21 cellular contexts compared by ENCODE assay signal in genomic region chr10:70125918-70126590, GRCh38. TPM values are rescaled to one million over a fixed set of nuclear protein-coding genes. Genes with fewer than 3 reads are reported as not detected.
DNase-seq lines count a peak whose midpoint lies in the region; ATAC-seq and TF ChIP-seq lines count a peak whose summit lies in the region.
"Had no signal": no experiment of that assay in that cellular context is flagged by ENCODE, and none has a peak within 500 bp of the region (broad histone marks: within the 10 kb centered on the region; RNA-seq: fewer than 3 reads in every experiment).

No MANE protein-coding gene starts in this region.

- TF ChIP-seq CTCF in NB4 (IDR thresholded peaks at IDR 0.05; ENCODE audit: low read depth, low read length) = no peak
- TF ChIP-seq CTCF in activated CD8-positive, alpha-beta T cell treated with anti-CD3 and anti-CD28 coated beads for 36 hours (IDR thresholded peaks at IDR 0.05) = no peak

- peak overlapping the region in 2 of 5 donors; percentile 10 for H3K9ac ChIP-seq in subcutaneous abdominal adipose tissue (ENCODE audit: low read length in 5 of 5)

- no peak overlapping the region for H3K4me3 Mint-ChIP-seq in activated CD8-positive, alpha-beta T cell treated with anti-CD3 and anti-CD28 coated beads for 36 hours
- H3K4me3 Mint-ChIP-seq: activated T-helper 17 cell treated with anti-CD3 and anti-CD28 coated beads, Interleukin-2, amount 50 U/mL, for 72 hours; B cell; dendritic cell treated with granulocyte-macrophage colony-stimulating factor and Interleukin-4, amounts not matched to agents 40 ng/mL and 50 ng/mL, for 4 days; stimulated activated naive CD8-positive, alpha-beta T cell treated with anti-CD3 and anti-CD28 coated beads, Interleukin-15, amount 100 ng/mL, for 72 hours had no signal

- POLR2A ChIA-PET in activated CD8-positive, alpha-beta T cell treated with anti-CD3 and anti-CD28 coated beads for 36 hours (lab: Charles Lee) = interaction anchor here (1.3 to 1.7 kb wide), 2 partner anchors 10 to 20 kb away, joined by 3 to 5 read pairs; no protein-coding TSS in a partner anchor

- no peak overlapping the region for H3K27ac Mint-ChIP-seq in activated CD8-positive, alpha-beta T cell treated with anti-CD3 and anti-CD28 coated beads for 36 hours
- H3K27ac Mint-ChIP-seq: activated T-helper 17 cell treated with anti-CD3 and anti-CD28 coated beads, Interleukin-2, amount 50 U/mL, for 72 hours; B cell; dendritic cell treated with granulocyte-macrophage colony-stimulating factor and Interleukin-4, amounts not matched to agents 40 ng/mL and 50 ng/mL, for 4 days had no signal

- no peaks in the 10 kb centered on the region for H3K27me3 Mint-ChIP-seq in activated CD8-positive, alpha-beta T cell treated with anti-CD3 and anti-CD28 coated beads for 36 hours
- H3K27me3 Mint-ChIP-seq: activated T-helper 17 cell treated with anti-CD3 and anti-CD28 coated beads, Interleukin-2, amount 50 U/mL, for 72 hours; B cell; dendritic cell treated with granulocyte-macrophage colony-stimulating factor and Interleukin-4, amounts not matched to agents 40 ng/mL and 50 ng/mL, for 4 days; stimulated activated naive CD8-positive, alpha-beta T cell treated with anti-CD3 and anti-CD28 coated beads, Interleukin-15, amount 100 ng/mL, for 72 hours had no signal

- intact Hi-C loops in activated CD8-positive, alpha-beta T cell treated with anti-CD3 and anti-CD28 coated beads for 36 hours (cut with micrococcal nuclease) = no loop called here

- no peaks in the 10 kb centered on the region for H3K9me3 Mint-ChIP-seq in activated CD8-positive, alpha-beta T cell treated with anti-CD3 and anti-CD28 coated beads for 36 hours
- H3K9me3 Mint-ChIP-seq: activated T-helper 17 cell treated with anti-CD3 and anti-CD28 coated beads, Interleukin-2, amount 50 U/mL, for 72 hours; stimulated activated naive CD8-positive, alpha-beta T cell treated with anti-CD3 and anti-CD28 coated beads, Interleukin-15, amount 100 ng/mL, for 72 hours had no signal

- peaks cover 4% of the 10 kb centered on the region for H3K36me3 Mint-ChIP-seq in activated CD8-positive, alpha-beta T cell treated with anti-CD3 and anti-CD28 coated beads for 36 hours (ENCODE audit: low read depth)

- ATAC-seq in activated CD8-positive, alpha-beta T cell treated with anti-CD3 and anti-CD28 coated beads for 36 hours = peak; percentile 37
- ATAC-seq: activated T-helper 17 cell treated with anti-CD3 and anti-CD28 coated beads, Interleukin-2, amount 50 U/mL, for 72 hours; stimulated activated naive CD8-positive, alpha-beta T cell treated with anti-CD3 and anti-CD28 coated beads, Interleukin-15, amount 100 ng/mL, for 72 hours had no signal

- no peaks in the 10 kb centered on the region for H3K9me3 ChIP-seq in subcutaneous abdominal adipose tissue (ENCODE audit: control insufficient read depth in 5 of 5, low read length in 5 of 5)
- H3K9me3 ChIP-seq: upper lobe of left lung had no signal

- peak overlapping the region; percentile 98 for H3K27ac ChIP-seq in subcutaneous abdominal adipose tissue (ENCODE audit: low read depth, low read length)
- H3K27ac ChIP-seq: brain microvascular endothelial cell, hepatocyte, upper lobe of left lung had no signal

- H3K4me1 Mint-ChIP-seq in activated CD8-positive, alpha-beta T cell treated with anti-CD3 and anti-CD28 coated beads for 36 hours (ENCODE audit: low read depth) = peaks cover 5% of the 10 kb centered on the region
- H3K4me1 Mint-ChIP-seq: activated T-helper 17 cell treated with anti-CD3 and anti-CD28 coated beads, Interleukin-2, amount 50 U/mL, for 72 hours had no signal

- DNase-seq in SKM-1 treated with dmso at 0.1 percent for 144 hours (lab: John Stamatoyannopoulos, UW; ENCODE audit: unreplicated experiment) (peak; percentile 34), SKM-1 (lab: John Stamatoyannopoulos, UW; ENCODE audit: unreplicated experiment) (no peak), NB4 (ENCODE audit: low read depth) (peak; percentile 83), DMS53 (lab: John Stamatoyannopoulos, UW) (no peak), anterior cingulate cortex (lab: John Stamatoyannopoulos, UW) (no peak), GM19238 (ENCODE audit: insufficient read length, low spot score) (no peak)
- DNase-seq in activated CD8-positive, alpha-beta T cell treated with anti-CD3 and anti-CD28 coated beads for 36 hours = no peak
- DNase-seq: brain microvascular endothelial cell; Calu3; NCI-H1105 treated with DMSO at 0.1 percent for 48 hours; NCI-H2107; NCI-H510A treated with DMSO at 0.1 percent for 48 hours; SHP77 treated with DMSO at 0.1 percent for 48 hours; stimulated activated naive CD8-positive, alpha-beta T cell treated with anti-CD3 and anti-CD28 coated beads, Interleukin-15, amount 100 ng/mL, for 72 hours had no signal

- H3K4me3 ChIP-seq in NB4 (ENCODE audit: low read depth, low read length) (no peak overlapping the region), subcutaneous abdominal adipose tissue (ENCODE audit: low read depth in 1 of 5, low read length in 5 of 5) (no peak overlapping the region)
- H3K4me3 ChIP-seq: hepatocyte, lung, upper lobe of left lung had no signal

- TF ChIP-seq POLR2A in NB4 (IDR thresholded peaks at IDR 0.05; ENCODE audit: extremely low read depth, insufficient read length) = no peak

- H3K27me3 ChIP-seq in subcutaneous abdominal adipose tissue (ENCODE audit: control insufficient read depth in 5 of 5, insufficient read depth in 4 of 5, low read length in 5 of 5) = no peaks in the 10 kb centered on the region
- H3K27me3 ChIP-seq: brain microvascular endothelial cell, hepatocyte, upper lobe of left lung had no signal

- CTCF ChIA-PET in activated CD8-positive, alpha-beta T cell treated with anti-CD3 and anti-CD28 coated beads for 36 hours (lab: Charles Lee) = interaction anchor here (0.9 to 3.9 kb wide), 4 partner anchors 10 to 239 kb away, joined by 4 to 43 read pairs (median 4); partner anchors contain the start of gene TYSND1

- H3K4me1 ChIP-seq in subcutaneous abdominal adipose tissue (ENCODE audit: control insufficient read depth in 5 of 5, insufficient read depth in 5 of 5, low read length in 5 of 5) = peaks cover 4 to 73% (median 61%) of the 10 kb centered on the region in 5 donors

- H3K36me3 ChIP-seq in subcutaneous abdominal adipose tissue (ENCODE audit: control insufficient read depth in 5 of 5, insufficient read depth in 5 of 5, low read length in 5 of 5) = peaks cover 0 to 37% (median 27%) of the 10 kb centered on the region in 5 donors
- H3K36me3 ChIP-seq: brain microvascular endothelial cell had no signal

RNA-seq across cellular contexts. Expression of gene AIFM2, which starts 6.6 kb away (rescaled TPM):
- 1 to 10 TPM; 6.3 to 8.2 TPM for total RNA-seq in activated CD8-positive, alpha-beta T cell treated with anti-CD3 and anti-CD28 coated beads for 36 hours

RNA-seq across cellular contexts. Expression of gene TYSND1, which starts 20.4 kb away (rescaled TPM):
- 10 to 100 TPM; 20.0 to 20.3 TPM for total RNA-seq in activated CD8-positive, alpha-beta T cell treated with anti-CD3 and anti-CD28 coated beads for 36 hours

RNA-seq across cellular contexts. Expression of gene SAR1A, which starts 44.3 kb away (rescaled TPM):
- total RNA-seq in activated CD8-positive, alpha-beta T cell treated with anti-CD3 and anti-CD28 coated beads for 36 hours = 100 to 1,000 TPM in 1 of 2 experiments, 10 to 100 TPM in 1; 95.9 to 101 TPM

Comparison
In these comparisons a context has a peak if more than half of its experiments do, and no peak if none do; other contexts are left out.
1. DNase-seq: peak in SKM-1 treated with dmso at 0.1 percent for 144 hours (single experiment) and NB4 (single experiment); none in SKM-1 (single experiment), activated CD8-positive, alpha-beta T cell treated with anti-CD3 and anti-CD28 coated beads for 36 hours (single experiment), DMS53 (single experiment), anterior cingulate cortex (0 of 58) and GM19238 (single experiment).